ENCODE assay signal across 20 cellular contexts in the genomic region with DNA sequence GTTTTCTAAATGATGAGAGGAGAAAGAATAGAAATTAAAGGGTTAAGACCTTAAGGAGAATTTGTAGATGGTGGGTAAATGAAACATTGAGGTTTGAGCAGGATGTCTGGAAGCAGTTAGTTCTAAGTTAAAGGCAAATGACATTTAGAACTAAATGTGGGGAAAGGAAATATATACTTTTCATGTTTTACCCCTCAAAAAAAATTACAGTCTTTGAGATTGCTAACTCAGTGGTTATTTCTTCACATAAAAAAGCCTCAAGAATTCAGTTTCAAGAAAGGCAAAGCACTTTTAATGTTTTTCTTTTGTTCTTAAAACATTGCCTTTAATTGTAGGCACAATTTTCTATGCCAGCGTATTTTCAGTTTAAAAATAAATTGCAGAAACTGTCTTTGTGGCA.
"Had no signal": no experiment of that assay in that cellular context is flagged by ENCODE, and none has a peak within 500 bp of the region (broad histone marks: within the 10 kb centered on the region; RNA-seq: fewer than 3 reads in every experiment).

No MANE protein-coding gene starts in this region.

- H3K4me1 ChIP-seq: parathyroid adenoma, testis had no signal

- H2AFZ ChIP-seq: parathyroid adenoma had no signal

- FAIRE-seq: endothelial cell of umbilical vein had no signal

- H3K27me3 ChIP-seq: brain microvascular endothelial cell, esophagus muscularis mucosa, right lobe of liver, stomach, testis, upper lobe of right lung had no signal

- H3K4me3 ChIP-seq: esophagus muscularis mucosa, right lobe of liver, stomach, testis, upper lobe of right lung had no signal

- ATAC-seq: activated CD8-positive, alpha-beta memory T cell treated with anti-CD3 and anti-CD28 coated beads, Interleukin-2, amount 10 ng/mL, durations not matched to agents 7 days and 5 days; stimulated activated effector memory CD8-positive, alpha-beta T cell treated with anti-CD3 and anti-CD28 coated beads, Interleukin-12 subunit alpha, Interleukin-12 subunit beta, amount 100 ng/mL, for 72 hours; upper lobe of right lung had no signal

- DNase-seq: activated CD4-positive, alpha-beta memory T cell treated with anti-CD3 and anti-CD28 coated beads for 36 hours; activated CD4-positive, alpha-beta T cell treated with anti-CD3 and anti-CD28 coated beads for 4 hours; activated CD8-positive, alpha-beta memory T cell treated with anti-CD3 and anti-CD28 coated beads, Interleukin-2, amount 10 ng/mL, durations not matched to agents 7 days and 5 days; activated naive CD4-positive, alpha-beta T cell; activated naive CD8-positive, alpha-beta T cell treated with anti-CD3 and anti-CD28 coated beads, Interleukin-2, amount 10 ng/mL, durations not matched to agents 7 days and 5 days; brain microvascular endothelial cell; central memory CD4-positive, alpha-beta T cell; cortex of kidney; effector CD8-positive, alpha-beta T cell; left ventricle myocardium superior; right lobe of liver; stimulated activated CD4-positive, alpha-beta T cell treated with anti-CD3 and anti-CD28 coated beads, Interleukin-4, amount 100 ng/mL, for 24 hours; stomach; T-helper 2 cell; testis; upper lobe of right lung had no signal

- H3K9ac ChIP-seq: parathyroid adenoma had no signal

- H3K9me3 ChIP-seq: esophagus muscularis mucosa, right lobe of liver, stomach, testis, upper lobe of right lung had no signal

- H3K27ac ChIP-seq: brain microvascular endothelial cell, esophagus muscularis mucosa, parathyroid adenoma, right lobe of liver, stomach, testis, upper lobe of right lung had no signal

- H3K36me3 ChIP-seq: brain microvascular endothelial cell, esophagus muscularis mucosa, right lobe of liver, stomach, upper lobe of right lung had no signal
